8 cellular contexts compared by ENCODE assay signal in genomic region chr6:16331328-16332174, GRCh38.
DNase-seq lines count a peak whose midpoint lies in the region; ATAC-seq and TF ChIP-seq lines count a peak whose summit lies in the region.

No MANE protein-coding gene starts in this region.

- H3K4me3 Mint-ChIP-seq in naive thymus-derived CD4-positive, alpha-beta T cell = no peak overlapping the region

- H3K36me3 ChIP-seq in naive thymus-derived CD4-positive, alpha-beta T cell (ENCODE audit: control insufficient read depth in 2 of 3, insufficient read depth in 3 of 3, low read length in 3 of 3) = peaks cover 0 to 7% (median 0%) of the 10 kb centered on the region in 3 experiments

- peaks cover 8% of the 10 kb centered on the region; the same call in 1 of the 2 replicates for H3K9me3 ChIP-seq in AG04450 (ENCODE audit: control insufficient read depth, insufficient read depth, low read length)
- H3K9me3 ChIP-seq in naive thymus-derived CD4-positive, alpha-beta T cell (ENCODE audit: control insufficient read depth in 2 of 3, low read length in 3 of 3) = no peaks in the 10 kb centered on the region

- H3K27me3 ChIP-seq in AG04450 (ENCODE audit: control insufficient read depth, insufficient read depth, low read length) = no peaks in the 10 kb centered on the region
- no peaks in the 10 kb centered on the region for H3K27me3 ChIP-seq in naive thymus-derived CD4-positive, alpha-beta T cell (ENCODE audit: control insufficient read depth in 2 of 2, insufficient read depth in 2 of 2, low read length in 2 of 2)

- peaks cover 0 to 13% (median 7%) of the 10 kb centered on the region in 5 donors for H3K36me3 Mint-ChIP-seq in naive thymus-derived CD4-positive, alpha-beta T cell

- intact Hi-C loops in naive thymus-derived CD4-positive, alpha-beta T cell (cut with micrococcal nuclease) = loop anchor here (1.0 to 10.0 kb wide), 15 partner anchors 11 to 1253 kb away; partner anchors contain the start of gene ATXN1 (in 1 of the 2)

- no peak overlapping the region for H3K27ac Mint-ChIP-seq in naive thymus-derived CD4-positive, alpha-beta T cell

- no peak for DNase-seq in AG04450 (ENCODE audit: low read depth, low spot score)
- peak; percentile 34 to 74 for DNase-seq in NOMO-1 (lab: John Stamatoyannopoulos, UW; ENCODE audit: unreplicated experiment in 2 of 2)
- peak; percentile 67 for DNase-seq in activated CD8-positive, alpha-beta memory T cell treated with anti-CD3 and anti-CD28 coated beads, Interleukin-2, amount 50 U/mL, for 4 hours
- DNase-seq in epithelial cell of proximal tubule (ENCODE audit: low read depth) = no peak
- DNase-seq in naive thymus-derived CD4-positive, alpha-beta T cell = peak; percentile 31 to 62 (median 55)
- DNase-seq in stimulated activated naive CD4-positive, alpha-beta T cell (lab: John Stamatoyannopoulos, UW) = peak; percentile 2 to 63 (median 38)

- H3K27ac ChIP-seq in AG04450 (ENCODE audit: low read depth, low read length) = no peak overlapping the region
- peak overlapping the region; percentile 32 for H3K27ac ChIP-seq in naive thymus-derived CD4-positive, alpha-beta T cell (ENCODE audit: low read depth, low read length)

- POLR2A ChIA-PET in AG04450 (lab: Yijun Ruan, JAX) = interaction anchor here (0.6 kb wide), 2 partner anchors 430 to 1267 kb away, joined by 3 read pairs; no protein-coding TSS in a partner anchor
- POLR2A ChIA-PET in naive thymus-derived CD4-positive, alpha-beta T cell (lab: Charles Lee) = interaction anchor here (0.6 to 1.4 kb wide), 5 partner anchors 9 to 428 kb away, joined by 3 to 5 read pairs (median 4); no protein-coding TSS in a partner anchor

- peaks cover 0 to 6% (median 0%) of the 10 kb centered on the region in 7 donors for H3K4me1 Mint-ChIP-seq in naive thymus-derived CD4-positive, alpha-beta T cell

- H3K4me3 ChIP-seq in AG04450 (ENCODE audit: low read depth, low read length) (no peak overlapping the region), epithelial cell of proximal tubule (ENCODE audit: low read depth, low read length) (no peak overlapping the region)
- H3K4me3 ChIP-seq in naive thymus-derived CD4-positive, alpha-beta T cell (ENCODE audit: low read length) = peak overlapping the region; percentile 19

- ATAC-seq in GM18517 (IDR thresholded peaks at IDR 0.05; ENCODE audit: unreplicated experiment) = peak; percentile 49
- ATAC-seq in HG03442 (IDR thresholded peaks at IDR 0.05; ENCODE audit: unreplicated experiment) = peak; percentile 48
- peak; percentile 79 for ATAC-seq in naive thymus-derived CD4-positive, alpha-beta T cell

- CTCF ChIA-PET in AG04450 (lab: Charles Lee) = interaction anchor here (0.6 to 5.8 kb wide), 31 partner anchors 8 to 759 kb away, joined by 3 to 38 read pairs (median 5); partner anchors contain the start of gene ATXN1
- CTCF ChIA-PET in naive thymus-derived CD4-positive, alpha-beta T cell (lab: Charles Lee) = interaction anchor here (0.6 to 4.7 kb wide), 18 partner anchors 9 to 487 kb away, joined by 3 to 35 read pairs (median 3); no protein-coding TSS in a partner anchor

- peaks cover 12 to 13% of the 10 kb centered on the region in 2 donors for H3K4me1 ChIP-seq in naive thymus-derived CD4-positive, alpha-beta T cell (ENCODE audit: control insufficient read depth in 2 of 2, insufficient read depth in 2 of 2, low read length in 2 of 2)

- no peaks in the 10 kb centered on the region for H3K9me3 Mint-ChIP-seq in naive thymus-derived CD4-positive, alpha-beta T cell

- TF ChIP-seq CTCF in AG04450 (IDR thresholded peaks at IDR 0.05; ENCODE audit: low read depth, low read length) (peak; percentile 97), epithelial cell of proximal tubule (conservative IDR thresholded peaks at IDR 0.05; ENCODE audit: low read depth, low read length) (peak; percentile 99)

- no peaks in the 10 kb centered on the region for H3K27me3 Mint-ChIP-seq in naive thymus-derived CD4-positive, alpha-beta T cell

Comparison
In these comparisons a context has a peak if more than half of its experiments do, and no peak if none do; other contexts are left out.
1. DNase-seq: peak in NOMO-1 (2 of 2), activated CD8-positive, alpha-beta memory T cell treated with anti-CD3 and anti-CD28 coated beads, Interleukin-2, amount 50 U/mL, for 4 hours (single experiment), naive thymus-derived CD4-positive, alpha-beta T cell (9 of 9) and stimulated activated naive CD4-positive, alpha-beta T cell (6 of 6); none in AG04450 (single experiment) and epithelial cell of proximal tubule (single experiment).
2. Peak in every context shown above with its lines, with median percentiles within 50 percentile points of each other: ATAC-seq.